16 cellular contexts compared by ENCODE assay signal in genomic region chr7:16267953-16268820, GRCh38.
DNase-seq lines count a peak whose midpoint lies in the region; ATAC-seq, FAIRE-seq and TF ChIP-seq lines count a peak whose summit lies in the region.
"Had no signal": no experiment of that assay in that cellular context is flagged by ENCODE, and none has a peak within 500 bp of the region (broad histone marks: within the 10 kb centered on the region; RNA-seq: fewer than 3 reads in every experiment).

No MANE protein-coding gene starts in this region.

- ATAC-seq in aorta (ENCODE audit: low FRiP score) = no peak

- no peaks in the 10 kb centered on the region for H3K36me3 ChIP-seq in cardiac muscle cell
- H3K36me3 ChIP-seq in right atrium auricular region = no peaks in the 10 kb centered on the region
- H3K36me3 ChIP-seq in aorta (ENCODE audit: control insufficient read depth in 1 of 2, insufficient read depth in 2 of 2, low read length in 1 of 2) = no peaks in the 10 kb centered on the region
- H3K36me3 ChIP-seq: BLaER1 had no signal

- intact Hi-C loops in cardiac septum (cut with DNase I) = no loop called here
- intact Hi-C loops in aorta (cut with DNase I) = no loop called here

- H3K27me3 ChIP-seq in cardiac muscle cell = no peaks in the 10 kb centered on the region
- H3K27me3 ChIP-seq in right atrium auricular region = no peaks in the 10 kb centered on the region
- H3K27me3 ChIP-seq in aorta (ENCODE audit: control insufficient read depth in 1 of 2, insufficient read depth in 2 of 2, low read length in 1 of 2) = no peaks in the 10 kb centered on the region
- H3K27me3 ChIP-seq: BLaER1 had no signal

- FAIRE-seq in RCC 7860 (lab: Jason Lieb, UNC) (peak; percentile 54), islet of Langerhans (lab: Jason Lieb, UNC) (peak; percentile 62)
- FAIRE-seq: GM12892, GM19239 had no signal

- CTCF ChIA-PET in activated naive CD4-positive, alpha-beta T cell treated with anti-CD3 and anti-CD28 coated beads, Interleukin-2, amount 10 ng/mL, durations not matched to agents 7 days and 5 days (lab: Charles Lee) = no interaction called here

- H3K9me3 ChIP-seq in cardiac muscle cell (ENCODE audit: low read depth) = no peaks in the 10 kb centered on the region
- no peaks in the 10 kb centered on the region for H3K9me3 ChIP-seq in right atrium auricular region
- H3K9me3 ChIP-seq in aorta (ENCODE audit: control insufficient read depth, low read length) = no peaks in the 10 kb centered on the region
- H3K9me3 ChIP-seq: BLaER1 had no signal

- TF ChIP-seq CTCF in cardiac muscle cell (IDR thresholded peaks at IDR 0.05; ENCODE audit: low read depth, low read length) = no peak
- TF ChIP-seq CTCF in right atrium auricular region (IDR thresholded peaks at IDR 0.05) = no peak

- WGBS in aorta, 2 donors = 92 to 93% methylated on average over 5 of the region's 5 CpGs

- H3K9me3 Mint-ChIP-seq in activated naive CD4-positive, alpha-beta T cell treated with anti-CD3 and anti-CD28 coated beads, Interleukin-2, amount 10 ng/mL, durations not matched to agents 7 days and 5 days = no peaks in the 10 kb centered on the region
- H3K9me3 Mint-ChIP-seq: H9 had no signal

- no peaks in the 10 kb centered on the region for H3K27me3 Mint-ChIP-seq in activated naive CD4-positive, alpha-beta T cell treated with anti-CD3 and anti-CD28 coated beads, Interleukin-2, amount 10 ng/mL, durations not matched to agents 7 days and 5 days

- H3K4me3 Mint-ChIP-seq in activated naive CD4-positive, alpha-beta T cell treated with anti-CD3 and anti-CD28 coated beads, Interleukin-2, amount 10 ng/mL, durations not matched to agents 7 days and 5 days = no peak overlapping the region
- H3K4me3 Mint-ChIP-seq: H9 had no signal

- no peaks in the 10 kb centered on the region for H3K4me1 Mint-ChIP-seq in activated naive CD4-positive, alpha-beta T cell treated with anti-CD3 and anti-CD28 coated beads, Interleukin-2, amount 10 ng/mL, durations not matched to agents 7 days and 5 days

- H3K27ac ChIP-seq in cardiac muscle cell (peak overlapping the region; percentile 59), right atrium auricular region (no peak overlapping the region), aorta (ENCODE audit: low read depth in 1 of 2, low read length in 2 of 2) (no peak overlapping the region)
- H3K27ac ChIP-seq: BLaER1 had no signal

- no peak overlapping the region for H3K27ac Mint-ChIP-seq in activated naive CD4-positive, alpha-beta T cell treated with anti-CD3 and anti-CD28 coated beads, Interleukin-2, amount 10 ng/mL, durations not matched to agents 7 days and 5 days
- H3K27ac Mint-ChIP-seq: H9 had no signal

- H3K36me3 Mint-ChIP-seq in activated naive CD4-positive, alpha-beta T cell treated with anti-CD3 and anti-CD28 coated beads, Interleukin-2, amount 10 ng/mL, durations not matched to agents 7 days and 5 days = no peaks in the 10 kb centered on the region

- no peak overlapping the region for H3K4me3 ChIP-seq in cardiac muscle cell
- no peak overlapping the region for H3K4me3 ChIP-seq in right atrium auricular region
- no peak overlapping the region for H3K4me3 ChIP-seq in aorta (ENCODE audit: low read length in 2 of 2)
- H3K4me3 ChIP-seq: BLaER1 had no signal

- H3K4me1 ChIP-seq in cardiac muscle cell (ENCODE audit: low read depth) (peaks cover 19% of the 10 kb centered on the region), right atrium auricular region (no peaks in the 10 kb centered on the region), aorta (ENCODE audit: control insufficient read depth in 1 of 2, insufficient read depth in 2 of 2, low read length in 2 of 2) (no peaks in the 10 kb centered on the region)
- H3K4me1 ChIP-seq: BLaER1 had no signal

- DNase-seq in cardiac muscle cell (ENCODE audit: low read depth in 1 of 2, low spot score in 1 of 2) (no peak), right atrium auricular region (ENCODE audit: low spot score) (no peak), RCC 7860 (ENCODE audit: low spot score) (no peak), LoVo (ENCODE audit: low spot score) (no peak), cardiac septum (ENCODE audit: low spot score) (no peak), aorta (no peak)
- DNase-seq in activated naive CD4-positive, alpha-beta T cell treated with anti-CD3 and anti-CD28 coated beads, Interleukin-2, amount 10 ng/mL, durations not matched to agents 7 days and 5 days = no peak
- DNase-seq: 8988T, AML-193, Calu3, GOT3, H9 had no signal
